8 cellular contexts compared by ENCODE assay signal in the genomic region with DNA sequence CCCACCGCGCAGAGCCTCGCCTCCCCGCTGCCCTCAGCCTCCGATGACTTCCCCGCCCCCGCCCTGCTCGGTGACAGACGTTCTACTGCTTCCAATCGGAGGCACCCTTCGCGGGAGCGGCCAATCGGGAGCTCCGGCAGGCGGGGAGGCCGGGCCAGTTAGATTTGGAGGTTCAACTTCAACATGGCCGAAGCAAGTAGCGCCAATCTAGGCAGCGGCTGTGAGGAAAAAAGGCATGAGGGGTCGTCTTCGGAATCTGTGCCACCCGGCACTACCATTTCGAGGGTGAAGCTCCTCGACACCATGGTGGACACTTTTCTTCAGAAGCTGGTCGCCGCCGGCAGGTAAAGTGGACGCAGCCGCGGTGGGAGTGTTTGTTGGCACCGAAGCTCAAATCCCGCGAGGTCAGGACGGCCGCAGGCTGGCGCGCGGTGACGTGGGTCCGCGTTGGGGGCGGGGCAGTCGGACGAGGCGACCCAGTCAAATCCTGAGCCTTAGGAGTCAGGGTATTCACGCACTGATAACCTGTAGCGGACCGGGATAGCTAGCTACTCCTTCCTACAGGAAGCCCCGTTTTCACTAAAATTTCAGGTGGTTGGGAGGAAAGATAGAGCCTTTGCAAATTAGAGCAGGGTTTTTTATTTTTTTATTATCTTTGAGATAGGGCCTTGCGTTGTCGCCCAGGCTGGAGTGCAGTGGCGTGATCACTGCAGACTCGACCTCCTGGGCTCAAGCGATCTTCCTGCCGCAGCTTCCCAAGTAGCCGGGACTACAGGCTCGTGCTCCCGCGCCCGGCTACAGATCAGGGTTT. TPM values are rescaled to one million over a fixed set of nuclear protein-coding genes. Genes with fewer than 3 reads are reported as not detected.
DNase-seq lines count a peak whose midpoint lies in the region; TF ChIP-seq lines count a peak whose summit lies in the region.

A gene with protein sequence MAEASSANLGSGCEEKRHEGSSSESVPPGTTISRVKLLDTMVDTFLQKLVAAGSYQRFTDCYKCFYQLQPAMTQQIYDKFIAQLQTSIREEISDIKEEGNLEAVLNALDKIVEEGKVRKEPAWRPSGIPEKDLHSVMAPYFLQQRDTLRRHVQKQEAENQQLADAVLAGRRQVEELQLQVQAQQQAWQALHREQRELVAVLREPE (plus strand): TSS at position 175 of the 811 bp plus-strand sequence. CDS start 9 bp downstream, at position 184.

- POLR2A ChIA-PET in activated CD8-positive, alpha-beta memory T cell treated with anti-CD3 and anti-CD28 coated beads for 36 hours (lab: Charles Lee) = interaction anchor here (0.6 to 2.9 kb wide), 17 partner anchors 8 to 125 kb away, joined by 3 to 42 read pairs (median 3); a partner anchor contains a TSS

- no peak for TF ChIP-seq CTCF in GM20000 (IDR thresholded peaks at IDR 0.05; ENCODE audit: extremely low read depth, missing control alignments)

- CTCF ChIA-PET in activated CD8-positive, alpha-beta memory T cell treated with anti-CD3 and anti-CD28 coated beads for 36 hours (lab: Charles Lee) = interaction anchor here (1.4 to 4.8 kb wide), 8 partner anchors 9 to 116 kb away, joined by 4 to 54 read pairs (median 6); a partner anchor contains a TSS

- peak; percentile 80 for DNase-seq in CMK (ENCODE audit: low read depth)
- DNase-seq in GM20000 (ENCODE audit: low spot score) = peak; percentile 97
- peak; percentile 94 for DNase-seq in HT1080 (ENCODE audit: low read depth)
- DNase-seq in NOMO-1 (lab: John Stamatoyannopoulos, UW; ENCODE audit: unreplicated experiment in 2 of 2) = peak; percentile 90 to 98
- peak; percentile 94 for DNase-seq in effector CD8-positive, alpha-beta T cell (lab: John Stamatoyannopoulos, UW)
- peak; percentile 97 to 98 for DNase-seq in lung microvascular endothelial cell (ENCODE audit: low read depth in 2 of 2)
- peak; percentile 92 to 96 (median 92) for DNase-seq in stimulated activated CD4-positive, alpha-beta T cell treated with anti-CD3 and anti-CD28 coated beads, TNF-alpha, amount 100 ng/mL, for 4 hours (ENCODE audit: low read depth in 3 of 3)

RNA-seq across cellular contexts. Expression of the gene that starts here (rescaled TPM):
- 49.4 and 71.6 TPM in 2 replicates for total RNA-seq in HT1080 (2014; rRNA removed; shearing (Covaris generic))
- 52.8 and 61.9 TPM in 2 replicates for polyA plus RNA-seq in HT1080 (2015; cell fraction: cytosol; rRNA removed)
- polyA plus RNA-seq in HT1080 (2015; cell fraction: nucleus; rRNA removed) = 44.0 and 50.3 TPM in 2 replicates
- total RNA-seq in activated CD8-positive, alpha-beta memory T cell treated with anti-CD3 and anti-CD28 coated beads for 36 hours = 10 to 100 TPM; 79.7 to 82.9 TPM
- 39.9 and 45.8 TPM in 2 replicates for total RNA-seq in lung microvascular endothelial cell

Comparison
In these comparisons a context has a peak if more than half of its experiments do, and no peak if none do; other contexts are left out.
1. Peak in every context shown above with its lines: DNase-seq.